15 cellular contexts compared by ENCODE assay signal in genomic region chr15:77180757-77181156, GRCh38.
DNase-seq lines count a peak whose midpoint lies in the region; ATAC-seq and TF ChIP-seq lines count a peak whose summit lies in the region.
"Had no signal": no experiment of that assay in that cellular context is flagged by ENCODE, and none has a peak within 500 bp of the region (broad histone marks: within the 10 kb centered on the region; RNA-seq: fewer than 3 reads in every experiment).

No MANE protein-coding gene starts in this region.

- H3K4me2 ChIP-seq in GM23248 (ENCODE audit: unreplicated experiment): no peak overlapping the region

- peaks cover 32% of the 10 kb centered on the region for H3K36me3 ChIP-seq in GM23248 (ENCODE audit: low read depth)

- H3K4me1 ChIP-seq in GM23248 (ENCODE audit: insufficient read depth): peaks cover 10% of the 10 kb centered on the region

- H3K79me2 ChIP-seq in GM23248 (ENCODE audit: insufficient read depth): peaks cover 5% of the 10 kb centered on the region

- no peaks in the 10 kb centered on the region for H3K9me3 Mint-ChIP-seq in activated T-helper 17 cell treated with anti-CD3 and anti-CD28 coated beads, Interleukin-2, amount 50 U/mL, for 72 hours
- H3K9me3 Mint-ChIP-seq in immature natural killer cell: no peaks in the 10 kb centered on the region
- no peaks in the 10 kb centered on the region for H3K9me3 Mint-ChIP-seq in progenitor cell of endocrine pancreas (ENCODE audit: low read depth)

- H3K4me1 Mint-ChIP-seq in activated T-helper 17 cell treated with anti-CD3 and anti-CD28 coated beads, Interleukin-2, amount 50 U/mL, for 72 hours: peaks cover 15% of the 10 kb centered on the region
- peaks cover 76 to 92% of the 10 kb centered on the region in 2 donors for H3K4me1 Mint-ChIP-seq in immature natural killer cell
- H3K4me1 Mint-ChIP-seq in progenitor cell of endocrine pancreas (ENCODE audit: low read depth): peaks cover 17% of the 10 kb centered on the region

- H3K9me2 ChIP-seq in GM23248 (ENCODE audit: insufficient read depth): no peaks in the 10 kb centered on the region

- H3K36me3 Mint-ChIP-seq in activated T-helper 17 cell treated with anti-CD3 and anti-CD28 coated beads, Interleukin-2, amount 50 U/mL, for 72 hours (ENCODE audit: low read depth): no peaks in the 10 kb centered on the region
- H3K36me3 Mint-ChIP-seq in immature natural killer cell (no peaks in the 10 kb centered on the region), progenitor cell of endocrine pancreas (ENCODE audit: insufficient read depth) (peaks cover 7% of the 10 kb centered on the region)

- 0 out of 2 replicates have a peak, but pooled peaks cover 7% of the 10 kb centered on the region for H3F3A ChIP-seq in GM23248 (ENCODE audit: insufficient read depth)

- H3K4me3 ChIP-seq in AG09309 (ENCODE audit: control insufficient read depth, low read depth, low read length) (no peak overlapping the region), GM23248 (no peak overlapping the region)

- H3K9me3 ChIP-seq in GM23248 (ENCODE audit: low read depth): no peaks in the 10 kb centered on the region

- no peak overlapping the region for H3K9ac ChIP-seq in GM23248

- WGBS in GM23248 (ENCODE audit: low coverage in 1 of 2, low lambda C conversion rate in 2 of 2, missing lambda C conversion rate in 2 of 2), 2 experiments: 80 to 81% methylated on average over 5 of the region's 5 CpGs

- no peak overlapping the region for H2AFZ ChIP-seq in GM23248

- in situ Hi-C loops in GM23248 (cut with MboI): no loop called here

- no peak for ATAC-seq in activated T-helper 17 cell treated with anti-CD3 and anti-CD28 coated beads, Interleukin-2, amount 50 U/mL, for 72 hours (replicated peaks)
- no peak for ATAC-seq in HG03469 (IDR thresholded peaks at IDR 0.05; ENCODE audit: unreplicated experiment)

- H3K27ac Mint-ChIP-seq in activated T-helper 17 cell treated with anti-CD3 and anti-CD28 coated beads, Interleukin-2, amount 50 U/mL, for 72 hours: peak overlapping the region; percentile 55
- peak overlapping the region; percentile 90 to 96 (median 94) for H3K27ac Mint-ChIP-seq in immature natural killer cell
- H3K27ac Mint-ChIP-seq in progenitor cell of endocrine pancreas: no peak overlapping the region

- no peaks in the 10 kb centered on the region for H3K27me3 Mint-ChIP-seq in activated T-helper 17 cell treated with anti-CD3 and anti-CD28 coated beads, Interleukin-2, amount 50 U/mL, for 72 hours
- H3K27me3 Mint-ChIP-seq in immature natural killer cell (ENCODE audit: low read depth in 3 of 3) (peaks cover 0 to 5% (median 2%) of the 10 kb centered on the region in 3 donors), progenitor cell of endocrine pancreas (no peaks in the 10 kb centered on the region)
- H3K27me3 Mint-ChIP-seq: activated CD4-positive, alpha-beta T cell treated with anti-CD3 and anti-CD28 coated beads for 36 hours had no signal

- no peak overlapping the region for H3K27ac ChIP-seq in GM23248

- no peak for TF ChIP-seq CTCF in AG09309 (IDR thresholded peaks at IDR 0.05; ENCODE audit: control insufficient read depth, insufficient read depth, low read depth, low read length, missing control alignments)
- no peak for TF ChIP-seq CTCF in progenitor cell of endocrine pancreas (IDR thresholded peaks at IDR 0.05; ENCODE audit: unreplicated experiment)

- H4K20me1 ChIP-seq in GM23248 (ENCODE audit: insufficient read depth): no peaks in the 10 kb centered on the region

- DNase-seq in AG09309 (ENCODE audit: low read depth) (peak; percentile 20), GM23248 (peak; percentile 27), immature natural killer cell (no peak), mucosa of gallbladder (ENCODE audit: low spot score) (no peak), progenitor cell of endocrine pancreas (ENCODE audit: low spot score, unreplicated experiment) (no peak), midbrain (lab: John Stamatoyannopoulos, UW) (no peak)
- DNase-seq: activated CD4-positive, alpha-beta T cell treated with anti-CD3 and anti-CD28 coated beads for 36 hours; activated effector memory CD4-positive, alpha-beta T cell treated with anti-CD3 and anti-CD28 coated beads, Interleukin-2, amount 50 U/mL, for 16 hours; erythroblast; NCI-H1930; posterior cingulate gyrus; stimulated activated CD4-positive, alpha-beta T cell treated with anti-CD3 and anti-CD28 coated beads, Interleukin-2, amount 100 ng/mL, for 48 hours; stimulated activated naive CD4-positive, alpha-beta T cell had no signal

- H3K4me3 Mint-ChIP-seq in activated T-helper 17 cell treated with anti-CD3 and anti-CD28 coated beads, Interleukin-2, amount 50 U/mL, for 72 hours: no peak overlapping the region
- peak overlapping the region; percentile 71 to 87 (median 82) for H3K4me3 Mint-ChIP-seq in immature natural killer cell
- no peak overlapping the region for H3K4me3 Mint-ChIP-seq in progenitor cell of endocrine pancreas (ENCODE audit: low read depth)
- H3K4me3 Mint-ChIP-seq: activated CD4-positive, alpha-beta T cell treated with anti-CD3 and anti-CD28 coated beads for 36 hours had no signal

- H3K27me3 ChIP-seq in GM23248 (replicated peaks; ENCODE audit: insufficient read depth): no peaks in the 10 kb centered on the region

Comparison
In these comparisons a context has a peak if more than half of its experiments do, and no peak if none do; other contexts are left out.
1. DNase-seq: peak in AG09309 (single experiment) and GM23248 (single experiment); none in immature natural killer cell (0 of 3), mucosa of gallbladder (single experiment), progenitor cell of endocrine pancreas (single experiment) and midbrain (single experiment).
2. H3K4me3 Mint-ChIP-seq: peak in immature natural killer cell (5 of 5); none in activated T-helper 17 cell treated with anti-CD3 and anti-CD28 coated beads, Interleukin-2, amount 50 U/mL, for 72 hours (single experiment) and progenitor cell of endocrine pancreas (single experiment).